Comparison of ENCODE assay signal across 20 cellular contexts in the genomic region with DNA sequence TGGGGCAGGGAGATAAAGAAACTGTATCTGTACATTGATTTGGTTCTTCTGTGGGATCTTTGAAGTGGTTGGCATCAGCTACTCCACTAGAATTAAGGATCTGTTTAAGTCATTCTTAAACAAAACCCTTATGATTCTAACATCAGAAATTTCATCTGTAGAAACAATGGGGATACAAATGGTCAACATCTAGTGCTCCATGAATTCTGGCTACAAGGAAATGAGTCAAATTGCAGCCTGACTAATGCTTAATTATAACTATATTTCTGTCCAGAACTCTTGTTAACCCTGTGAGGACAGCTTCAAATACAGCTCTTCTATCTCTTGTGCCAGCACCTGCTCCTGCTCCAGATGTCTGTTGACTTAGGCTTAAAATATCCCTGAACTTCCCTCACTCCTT. TPM values are rescaled to one million over a fixed set of nuclear protein-coding genes. Genes with fewer than 3 reads are reported as not detected.
DNase-seq lines count a peak whose midpoint lies in the region; ATAC-seq and TF ChIP-seq lines count a peak whose summit lies in the region.
"Had no signal": no experiment of that assay in that cellular context is flagged by ENCODE, and none has a peak within 500 bp of the region (broad histone marks: within the 10 kb centered on the region; RNA-seq: fewer than 3 reads in every experiment).

No MANE protein-coding gene starts in this region.

- intact Hi-C loops in activated CD4-positive, alpha-beta T cell treated with anti-CD3 and anti-CD28 coated beads, Interleukin-2, amount 10 ng/mL, durations not matched to agents 24 days and 14 days (cut with micrococcal nuclease): no loop called here

- H3K9me3 Mint-ChIP-seq in activated CD4-positive, alpha-beta T cell treated with anti-CD3 and anti-CD28 coated beads, Interleukin-2, amount 10 ng/mL, durations not matched to agents 24 days and 14 days: no peaks in the 10 kb centered on the region
- peaks cover 3% of the 10 kb centered on the region for H3K9me3 Mint-ChIP-seq in WTC11

- peaks cover 26% of the 10 kb centered on the region for H3K27me3 Mint-ChIP-seq in activated CD4-positive, alpha-beta T cell treated with anti-CD3 and anti-CD28 coated beads, Interleukin-2, amount 10 ng/mL, durations not matched to agents 24 days and 14 days
- H3K27me3 Mint-ChIP-seq in WTC11 (ENCODE audit: low read depth): peaks cover 18% of the 10 kb centered on the region

- DNase-seq in activated CD4-positive, alpha-beta T cell treated with anti-CD3 and anti-CD28 coated beads, Interleukin-2, amount 10 ng/mL, durations not matched to agents 24 days and 14 days: peak; percentile 22
- no peak for DNase-seq in activated CD4-positive, alpha-beta T cell treated with anti-CD3 and anti-CD28 coated beads, Interleukin-2, amount 50 U/mL, for 4 hours
- DNase-seq in RKO (ENCODE audit: low spot score) (peak; percentile 59), epithelial cell of prostate (ENCODE audit: low read depth, low spot score) (no peak), pulmonary artery endothelial cell (ENCODE audit: low read depth, low spot score) (peak; percentile 37), WTC11 (ENCODE audit: low spot score) (no peak), pons (ENCODE audit: low spot score) (no peak)
- DNase-seq: 8988T; BE2C; Caco-2; CD4-positive, CD25-positive, alpha-beta regulatory T cell; KG1; NCI-H1417 treated with DMSO at 0.1 percent for 48 hours; NCI-H187 treated with DMSO at 0.1 percent for 48 hours; NCI-H345; NCI-H526 treated with DMSO at 0.1 percent for 48 hours; Peyer's patch; Right ventricle myocardium superior had no signal

- H3K4me1 Mint-ChIP-seq in activated CD4-positive, alpha-beta T cell treated with anti-CD3 and anti-CD28 coated beads, Interleukin-2, amount 10 ng/mL, durations not matched to agents 24 days and 14 days: no peaks in the 10 kb centered on the region
- H3K4me1 Mint-ChIP-seq in WTC11: no peaks in the 10 kb centered on the region
- H3K4me1 Mint-ChIP-seq: CD4-positive, CD25-positive, alpha-beta regulatory T cell had no signal

- CTCF ChIA-PET in WTC11 (lab: Charles Lee): no interaction called here

- no peak for TF ChIP-seq CTCF in WTC11 (IDR thresholded peaks at IDR 0.05)

- H3K27ac Mint-ChIP-seq in activated CD4-positive, alpha-beta T cell treated with anti-CD3 and anti-CD28 coated beads, Interleukin-2, amount 10 ng/mL, durations not matched to agents 24 days and 14 days: no peak overlapping the region
- H3K27ac Mint-ChIP-seq in WTC11: no peak overlapping the region
- H3K27ac Mint-ChIP-seq: CD4-positive, CD25-positive, alpha-beta regulatory T cell had no signal

- POLR2A ChIA-PET in WTC11 (lab: Charles Lee): no interaction called here

- peak overlapping the region; percentile 14 for H3K27ac ChIP-seq in epithelial cell of prostate
- H3K27ac ChIP-seq: Peyer's patch, SK-N-MC had no signal

- no peak overlapping the region for H3K4me3 Mint-ChIP-seq in activated CD4-positive, alpha-beta T cell treated with anti-CD3 and anti-CD28 coated beads, Interleukin-2, amount 10 ng/mL, durations not matched to agents 24 days and 14 days
- H3K4me3 Mint-ChIP-seq in WTC11: no peak overlapping the region
- H3K4me3 Mint-ChIP-seq: CD4-positive, CD25-positive, alpha-beta regulatory T cell had no signal

- H3K36me3 Mint-ChIP-seq in activated CD4-positive, alpha-beta T cell treated with anti-CD3 and anti-CD28 coated beads, Interleukin-2, amount 10 ng/mL, durations not matched to agents 24 days and 14 days (ENCODE audit: low read depth): no peaks in the 10 kb centered on the region
- no peaks in the 10 kb centered on the region for H3K36me3 Mint-ChIP-seq in WTC11
- H3K36me3 Mint-ChIP-seq: CD4-positive, CD25-positive, alpha-beta regulatory T cell had no signal

- ATAC-seq in WTC11: no peak
- no peak for ATAC-seq in GM19395 (IDR thresholded peaks at IDR 0.05; ENCODE audit: unreplicated experiment)

TF ChIP-seq in WTC11, 78 proteins besides CTCF, POLR2A, EP300 and RAD21:
- no peak for TF ChIP-seq EMX1 (CRISPR knock-in tag; IDR thresholded peaks at IDR 0.05)
- no peak for TF ChIP-seq NR1H2 (CRISPR knock-in tag; IDR thresholded peaks at IDR 0.05)
- TF ChIP-seq CBFB (CRISPR knock-in tag; IDR thresholded peaks at IDR 0.05; ENCODE audit: low read depth): no peak
- no peak for TF ChIP-seq FOXK1 (CRISPR knock-in tag; IDR thresholded peaks at IDR 0.05)
- no peak for TF ChIP-seq TEAD1 (CRISPR knock-in tag; IDR thresholded peaks at IDR 0.05)
- no peak for TF ChIP-seq TP53 (CRISPR knock-in tag; IDR thresholded peaks at IDR 0.05)

RNA-seq across cellular contexts. Expression of a gene that starts 13.9 kb away (rescaled TPM):
- 24.1 and 25.0 TPM in 2 replicates for total RNA-seq in activated CD4-positive, alpha-beta T cell treated with anti-CD3 and anti-CD28 coated beads, Interleukin-2, amount 10 ng/mL, durations not matched to agents 24 days and 14 days
- total RNA-seq in pulmonary artery endothelial cell (13.8 and 13.9 TPM in 2 replicates), WTC11 (2021) (7.3 to 11.6 TPM (median 9.8 TPM) in 3 replicates)

Comparison
In these comparisons a context has a peak if more than half of its experiments do, and no peak if none do; other contexts are left out.
1. DNase-seq: peak in activated CD4-positive, alpha-beta T cell treated with anti-CD3 and anti-CD28 coated beads, Interleukin-2, amount 10 ng/mL, durations not matched to agents 24 days and 14 days (single experiment), RKO (single experiment) and pulmonary artery endothelial cell (single experiment); none in activated CD4-positive, alpha-beta T cell treated with anti-CD3 and anti-CD28 coated beads, Interleukin-2, amount 50 U/mL, for 4 hours (0 of 2), epithelial cell of prostate (single experiment), WTC11 (single experiment) and pons (single experiment).